ENCODE assay signal across 24 cellular contexts in genomic region chr13:20173121-20173746, GRCh38. TPM values are rescaled to one million over a fixed set of nuclear protein-coding genes. Genes with fewer than 3 reads are reported as not detected.
"Had no signal": no experiment of that assay in that cellular context is flagged by ENCODE, and none has a peak within 500 bp of the region (broad histone marks: within the 10 kb centered on the region; RNA-seq: fewer than 3 reads in every experiment).

No MANE protein-coding gene starts in this region.

- FAIRE-seq: colon, endometrium had no signal

- H3K4me1 ChIP-seq: uterus had no signal

- H3K9me3 ChIP-seq: body of pancreas, tibial nerve, uterus had no signal

- DNase-seq: activated CD4-positive, CD25-positive, alpha-beta regulatory T cell treated with anti-CD3 and anti-CD28 coated beads, Interleukin-2, amount 50 U/mL, for 72 hours; activated effector memory CD4-positive, alpha-beta T cell treated with anti-CD3 and anti-CD28 coated beads, Interleukin-2, amount 50 U/mL, for 16 hours; amygdala; body of pancreas; caudate nucleus; foreskin melanocyte; head of caudate nucleus; kidney glomerular epithelial cell; left ventricle myocardium superior; nucleus accumbens; posterior cingulate gyrus; retina; stimulated activated CD4-positive, alpha-beta T cell treated with anti-CD3 and anti-CD28 coated beads, Interleukin-4, amount 100 ng/mL, for 24 hours; stimulated activated naive CD4-positive, alpha-beta T cell treated with Interleukin-2 at 50 U/mL for 16 hours; substantia nigra; T-helper 9 cell; uterus had no signal

- H3K36me3 ChIP-seq: tibial nerve, uterus had no signal

- H3K27me3 ChIP-seq: body of pancreas, uterus had no signal

- H3K9me3 Mint-ChIP-seq: activated naive CD4-positive, alpha-beta T cell treated with anti-CD3 and anti-CD28 coated beads, Interleukin-2, amount 50 U/mL, for 72 hours; natural killer cell treated with Interleukin-12 subunit alpha and Interleukin-12 subunit beta and Interleukin-15 and Interleukin-18, amount 100 ng/mL, for 72 hours had no signal

- H3K27ac ChIP-seq: body of pancreas, tibial nerve, uterus had no signal

- H3K27ac Mint-ChIP-seq: activated naive CD4-positive, alpha-beta T cell treated with anti-CD3 and anti-CD28 coated beads, Interleukin-2, amount 50 U/mL, for 72 hours; natural killer cell treated with Interleukin-12 subunit alpha and Interleukin-12 subunit beta and Interleukin-15 and Interleukin-18, amount 100 ng/mL, for 72 hours had no signal

- H3K4me3 Mint-ChIP-seq: natural killer cell treated with Interleukin-12 subunit alpha and Interleukin-12 subunit beta and Interleukin-15 and Interleukin-18, amount 100 ng/mL, for 72 hours had no signal

- H3K36me3 Mint-ChIP-seq: activated naive CD4-positive, alpha-beta T cell treated with anti-CD3 and anti-CD28 coated beads, Interleukin-2, amount 50 U/mL, for 72 hours; natural killer cell treated with Interleukin-12 subunit alpha and Interleukin-12 subunit beta and Interleukin-15 and Interleukin-18, amount 100 ng/mL, for 72 hours had no signal

- ATAC-seq: activated naive CD4-positive, alpha-beta T cell treated with anti-CD3 and anti-CD28 coated beads, Interleukin-2, amount 50 U/mL, for 72 hours; body of pancreas; left ventricle myocardium superior had no signal

- H3K4me3 ChIP-seq: body of pancreas, tibial nerve, uterus had no signal

RNA-seq across cellular contexts. Expression of gene GJA3, which starts 12.4 kb away (rescaled TPM):
- total RNA-seq: body of pancreas had no signal

RNA-seq across cellular contexts. Expression of gene GJB6, which starts 58.9 kb away (rescaled TPM):
- total RNA-seq: body of pancreas, left ventricle myocardium superior, mesenteric fat pad, skeletal muscle tissue, tibial nerve had no signal
